9 cellular contexts compared by ENCODE assay signal in the genomic region with DNA sequence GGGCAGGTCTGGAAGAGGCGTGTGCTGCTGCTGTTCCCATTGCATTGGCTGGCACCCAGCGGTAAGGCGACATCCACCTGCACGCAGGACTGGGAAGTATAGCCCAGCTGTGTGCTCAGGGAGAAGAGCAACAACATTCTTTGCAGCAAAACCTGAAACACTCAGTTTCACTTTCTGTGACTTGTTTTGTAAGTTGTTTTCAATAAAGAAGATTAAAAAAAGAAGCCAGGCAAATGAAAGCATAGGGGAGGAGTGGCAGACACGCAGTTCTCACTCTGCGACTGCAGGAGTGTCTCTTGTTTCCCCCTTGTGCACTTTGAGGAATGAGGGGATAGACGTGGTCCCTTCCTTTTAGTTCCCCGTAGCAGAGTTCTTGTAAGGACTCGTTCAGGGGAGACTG. TPM values are rescaled to one million over a fixed set of nuclear protein-coding genes. Genes with fewer than 3 reads are reported as not detected.
A peak's percentile ranks its signal among the peaks of the same experiment; 100 is the strongest.
DNase-seq lines count a peak whose midpoint lies in the region; ATAC-seq, FAIRE-seq and TF ChIP-seq lines count a peak whose summit lies in the region.
"Had no signal": no experiment of that assay in that cellular context is flagged by ENCODE, and none has a peak within 500 bp of the region (broad histone marks: within the 10 kb centered on the region; RNA-seq: fewer than 3 reads in every experiment).

No MANE protein-coding gene starts in this region.

- in situ Hi-C loops in HepG2 (cut with HindIII; ENCODE audit: extremely low pct_ligation_motif_present, low pct_unique_long_range_greater_than_20kb), result no loop called here

- no peak overlapping the region for H3K9ac ChIP-seq in HepG2 (ENCODE audit: insufficient read depth, low read depth, low read length)

- DNase-seq in GM20000 (ENCODE audit: low spot score), result peak; percentile 80
- DNase-seq in immature natural killer cell, result no peak
- no peak for DNase-seq in stimulated activated CD4-positive, alpha-beta T cell treated with anti-CD3 and anti-CD28 coated beads, Interleukin-4, amount 100 ng/mL, for 24 hours
- no peak for DNase-seq in stimulated activated CD4-positive, alpha-beta T cell treated with anti-CD3 and anti-CD28 coated beads, Interleukin-4, amount 100 ng/mL, for 1 hour
- DNase-seq in OCI-M2 (lab: John Stamatoyannopoulos, UW; ENCODE audit: unreplicated experiment), result no peak
- DNase-seq in HepG2 (ENCODE audit: low spot score), result no peak
- DNase-seq: glutamatergic neuron had no signal

- 99% methylated on average over 9 of the region's 9 CpGs for WGBS in HepG2 (ENCODE audit: low lambda C conversion rate)

- H3K27ac ChIP-seq in HepG2 (ENCODE audit: extremely low read length, insufficient read depth, low read length), result no peak overlapping the region

- H3K4me3 ChIP-seq in HepG2 (replicated peaks in 1 of 3; ENCODE audit: insufficient read depth in 1 of 3, low read depth in 2 of 3, low read length in 3 of 3), result no peak overlapping the region

- CTCF ChIA-PET in HepG2 (lab: Yijun Ruan, JAX; ENCODE audit: low intra/inter-chr PET ratio, low total read pairs), result no interaction called here

- no peaks in the 10 kb centered on the region for H3K9me3 Mint-ChIP-seq in immature natural killer cell

- H3K4me1 ChIP-seq in HepG2 (ENCODE audit: insufficient read depth, low read length), result peaks cover 27% of the 10 kb centered on the region

- no peak overlapping the region for H2AFZ ChIP-seq in HepG2 (ENCODE audit: low read length)

- no peaks in the 10 kb centered on the region for H3K9me3 ChIP-seq in HepG2 (ENCODE audit: low read length)

- ATAC-seq in GM18511 (IDR thresholded peaks at IDR 0.05; ENCODE audit: unreplicated experiment) (peak; percentile 78), HG03280 (IDR thresholded peaks at IDR 0.05; ENCODE audit: unreplicated experiment) (peak; percentile 70), HepG2 (no peak)

- intact Hi-C loops in HepG2 (cut with micrococcal nuclease; ENCODE audit: unreplicated experiment), result no loop called here

- peaks cover 7 to 17% (median 12%) of the 10 kb centered on the region in 3 donors for H3K36me3 Mint-ChIP-seq in immature natural killer cell

- H3K79me2 ChIP-seq in HepG2 (ENCODE audit: insufficient read depth, low read length), result peaks cover 46% of the 10 kb centered on the region

- peaks cover 38 to 67% of the 10 kb centered on the region in 2 donors for H3K4me1 Mint-ChIP-seq in immature natural killer cell

- no peak for TF ChIP-seq CTCF in GM20000 (IDR thresholded peaks at IDR 0.05; ENCODE audit: extremely low read depth, missing control alignments)
- no peak for TF ChIP-seq CTCF in HepG2 (CRISPR knock-in tag; IDR thresholded peaks at IDR 0.05)

- no peak overlapping the region for H3K4me2 ChIP-seq in HepG2 (ENCODE audit: low read depth, low read length)

- peaks cover 8% of the 10 kb centered on the region for H4K20me1 ChIP-seq in HepG2 (ENCODE audit: insufficient read depth, low read length)

- H3K27me3 ChIP-seq in HepG2 (ENCODE audit: control insufficient read depth in 1 of 2, insufficient read depth in 2 of 2, low read length in 2 of 2), result no peaks in the 10 kb centered on the region

- no peak for FAIRE-seq in HepG2 (lab: Jason Lieb, UNC)

- H3K27ac Mint-ChIP-seq in immature natural killer cell, result peak overlapping the region in 5 of 6 donors; percentile 26 to 85 (median 63)

- TF ChIP-seq RAD21 in HepG2 (CRISPR knock-in tag; IDR thresholded peaks at IDR 0.05), result no peak

- BruUV-seq in HepG2 (replicated peaks; lab: Mats Ljungman, UMichigan), result no TSS peak

- TF ChIP-seq EP300 in HepG2 (IDR thresholded peaks at IDR 0.05; ENCODE audit: low read depth in 2 of 2, low read length in 2 of 2) (no peak), HepG2 (CRISPR knock-in tag; IDR thresholded peaks at IDR 0.05; ENCODE audit: borderline replicate concordance) (no peak)

- H3K27me3 Mint-ChIP-seq in immature natural killer cell (ENCODE audit: low read depth in 3 of 3), result peaks cover 0 to 3% (median 0%) of the 10 kb centered on the region in 3 donors

- H3K4me3 Mint-ChIP-seq in immature natural killer cell, result peak overlapping the region in 1 of 5 donors; percentile 36

- H3K36me3 ChIP-seq in HepG2 (replicated peaks in 1 of 2; ENCODE audit: control insufficient read depth in 1 of 2, insufficient read depth in 2 of 2, low read length in 2 of 2), result peaks cover 8 to 20% of the 10 kb centered on the region in 2 experiments

- no peak for TF ChIP-seq POLR2A in HepG2 (IDR thresholded peaks at IDR 0.05; ENCODE audit: insufficient read depth in 1 of 2, low read depth in 2 of 2, low read length in 2 of 2)

- POLR2A ChIA-PET in HepG2 (lab: Yijun Ruan, JAX), result no interaction called here

TF ChIP-seq in HepG2, 621 proteins besides CTCF, POLR2A, EP300 and RAD21:
- TF ChIP-seq ZNF777 (CRISPR knock-in tag; IDR thresholded peaks at IDR 0.05), result no peak
- TF ChIP-seq AGO2 (optimal IDR thresholded peaks at IDR 0.05; ENCODE audit: low read depth, low read length), result no peak
- TF ChIP-seq TOPORS (CRISPR knock-in tag; IDR thresholded peaks at IDR 0.05), result no peak
- TF ChIP-seq JARID2 (CRISPR knock-in tag; IDR thresholded peaks at IDR 0.05; ENCODE audit: insufficient replicate concordance), result no peak
- TF ChIP-seq ELF1 (CRISPR knock-in tag; IDR thresholded peaks at IDR 0.05), result no peak
- TF ChIP-seq DMAP1 (CRISPR knock-in tag; IDR thresholded peaks at IDR 0.05), result no peak
- no peak for TF ChIP-seq WIZ (CRISPR knock-in tag; IDR thresholded peaks at IDR 0.05)
TF ChIP-seq in HepG2: peak in this region for 0.

RNA-seq across cellular contexts. Expression of gene FBH1, which starts 5.8 kb away (rescaled TPM):
- 10 to 100 TPM; 32.6 to 60.6 (median 46.8) TPM for polyA plus RNA-seq in immature natural killer cell
- total RNA-seq in HepG2 (2016; rRNA removed; fragmentation: Illumina TruSeq; extraction: Trizol), result 53.3 and 60.3 TPM in 2 replicates
- 46.8 and 53.6 TPM in 2 replicates for total RNA-seq in HepG2 (2016; cell fraction: cytosol; rRNA removed; fragmentation: Illumina TruSeq; extraction: Trizol; ENCODE audit: low read depth)
- 47.5 and 61.3 TPM in 2 replicates for total RNA-seq in HepG2 (2016; cell fraction: insoluble cytoplasmic fraction; rRNA removed; fragmentation: Illumina TruSeq; extraction: Trizol)
- 86.2 and 93.4 TPM in 2 replicates for total RNA-seq in HepG2 (2016; cell fraction: membrane; rRNA removed; fragmentation: Illumina TruSeq; extraction: Trizol)
- total RNA-seq in HepG2 (2016; cell fraction: nucleus; rRNA removed; fragmentation: Illumina TruSeq; extraction: Trizol), result 56.0 and 63.9 TPM in 2 replicates
- 48.8 and 51.3 TPM in 2 replicates for polyA plus RNA-seq in HepG2 (2011; rRNA removed)
- polyA plus RNA-seq in HepG2 (2011; cell fraction: cytosol; rRNA removed), result 37.9 and 38.9 TPM in 2 replicates
- 102 and 103 TPM in 2 replicates for polyA plus RNA-seq in HepG2 (2011; cell fraction: nucleus; rRNA removed)
- polyA plus RNA-seq in HepG2 (2012), result 25.8 and 31.0 TPM in 2 replicates
- 25.2 and 27.2 TPM in 2 replicates for polyA plus RNA-seq in HepG2 (2016; cell fraction: cytosol; fragmentation: Illumina TruSeq; extraction: Trizol; ENCODE audit: low read depth)
- polyA plus RNA-seq in HepG2 (2016; cell fraction: insoluble cytoplasmic fraction; fragmentation: Illumina TruSeq; extraction: Trizol; ENCODE audit: low read depth), result 42.1 and 54.3 TPM in 2 replicates
- polyA plus RNA-seq in HepG2 (2016; cell fraction: membrane; fragmentation: Illumina TruSeq; extraction: Trizol; ENCODE audit: low read depth), result 51.3 and 57.7 TPM in 2 replicates
- 100 and 105 TPM in 2 replicates for polyA plus RNA-seq in HepG2 (2016; cell fraction: nucleus; fragmentation: Illumina TruSeq; extraction: Trizol; ENCODE audit: insufficient read depth, low read depth)
- 111 and 138 TPM in 2 replicates for polyA minus RNA-seq in HepG2 (2011; rRNA and poly(A)+ RNA removed; ENCODE audit: low replicate concordance)
- polyA minus RNA-seq in HepG2 (2011; cell fraction: cytosol; rRNA and poly(A)+ RNA removed), result 31.6 and 35.3 TPM in 2 replicates
- 71.1 and 80.8 TPM in 2 replicates for polyA minus RNA-seq in HepG2 (2011; cell fraction: nucleus; rRNA and poly(A)+ RNA removed)

RNA-seq across cellular contexts. Expression of gene ANKRD16, which starts 6.1 kb away (rescaled TPM):
- 1 to 10 TPM; 3.2 to 5.0 (median 3.2) TPM for polyA plus RNA-seq in immature natural killer cell
- total RNA-seq in HepG2 (2016; rRNA removed; fragmentation: Illumina TruSeq; extraction: Trizol), result 5.4 and 8.0 TPM in 2 replicates
- 1.9 and 2.7 TPM in 2 replicates for total RNA-seq in HepG2 (2016; cell fraction: cytosol; rRNA removed; fragmentation: Illumina TruSeq; extraction: Trizol; ENCODE audit: low read depth)
- 6.3 and 7.1 TPM in 2 replicates for total RNA-seq in HepG2 (2016; cell fraction: insoluble cytoplasmic fraction; rRNA removed; fragmentation: Illumina TruSeq; extraction: Trizol)
- total RNA-seq in HepG2 (2016; cell fraction: membrane; rRNA removed; fragmentation: Illumina TruSeq; extraction: Trizol), result 3.9 and 4.7 TPM in 2 replicates
- 7.7 and 9.0 TPM in 2 replicates for total RNA-seq in HepG2 (2016; cell fraction: nucleus; rRNA removed; fragmentation: Illumina TruSeq; extraction: Trizol)
- polyA plus RNA-seq in HepG2 (2011; rRNA removed), result 11.2 and 11.4 TPM in 2 replicates
- polyA plus RNA-seq in HepG2 (2011; cell fraction: cytosol; rRNA removed), result 6.7 and 8.3 TPM in 2 replicates
- polyA plus RNA-seq in HepG2 (2011; cell fraction: nucleus; rRNA removed), result 16.0 and 18.1 TPM in 2 replicates
- polyA plus RNA-seq in HepG2 (2012), result 4.1 and 4.2 TPM in 2 replicates
- 2.1 and 2.4 TPM in 2 replicates for polyA plus RNA-seq in HepG2 (2016; cell fraction: cytosol; fragmentation: Illumina TruSeq; extraction: Trizol; ENCODE audit: low read depth)
- 6.3 and 7.9 TPM in 2 replicates for polyA plus RNA-seq in HepG2 (2016; cell fraction: insoluble cytoplasmic fraction; fragmentation: Illumina TruSeq; extraction: Trizol; ENCODE audit: low read depth)
- polyA plus RNA-seq in HepG2 (2016; cell fraction: membrane; fragmentation: Illumina TruSeq; extraction: Trizol; ENCODE audit: low read depth), result 3.7 and 4.2 TPM in 2 replicates
- polyA plus RNA-seq in HepG2 (2016; cell fraction: nucleus; fragmentation: Illumina TruSeq; extraction: Trizol; ENCODE audit: insufficient read depth, low read depth), result 11.7 and 12.7 TPM in 2 replicates
- 33.4 and 63.2 TPM in 2 replicates for polyA minus RNA-seq in HepG2 (2011; rRNA and poly(A)+ RNA removed; ENCODE audit: low replicate concordance)
- 4.2 and 6.3 TPM in 2 replicates for polyA minus RNA-seq in HepG2 (2011; cell fraction: cytosol; rRNA and poly(A)+ RNA removed)
- 25.5 and 26.4 TPM in 2 replicates for polyA minus RNA-seq in HepG2 (2011; cell fraction: nucleus; rRNA and poly(A)+ RNA removed)
